40 cellular contexts compared by ENCODE assay signal in the genomic region with DNA sequence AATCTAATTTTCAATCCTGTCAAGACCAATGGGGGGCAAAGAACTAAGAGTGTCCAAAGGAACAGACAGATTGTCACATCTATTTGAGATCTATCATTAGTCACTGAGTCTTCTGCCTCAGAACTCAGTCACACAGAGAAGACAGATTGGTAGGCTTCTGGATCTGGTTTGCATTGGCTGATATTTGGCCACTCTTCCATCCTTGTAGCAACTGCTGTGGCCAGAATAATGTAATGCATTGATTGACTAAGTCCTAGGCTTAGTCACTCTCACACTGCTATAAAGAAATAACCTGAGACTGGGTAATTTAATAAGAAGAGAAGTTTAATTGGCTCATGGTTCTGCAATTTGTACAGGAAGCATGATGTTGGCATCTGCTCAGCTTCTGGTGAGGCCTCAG.
"Had no signal": no experiment of that assay in that cellular context is flagged by ENCODE, and none has a peak within 500 bp of the region (broad histone marks: within the 10 kb centered on the region; RNA-seq: fewer than 3 reads in every experiment).

No MANE protein-coding gene starts in this region.

- H3K27ac ChIP-seq: adrenal gland, body of pancreas, brain microvascular endothelial cell, cardiac muscle cell, VCaP had no signal

- H3K36me3 Mint-ChIP-seq: activated CD4-positive, alpha-beta memory T cell treated with anti-CD3 and anti-CD28 coated beads for 36 hours; activated naive CD8-positive, alpha-beta T cell treated with anti-CD3 and anti-CD28 coated beads for 36 hours had no signal

- H3K4me1 Mint-ChIP-seq: activated B cell treated with CpG ODN at 0.5 μM for 24 hours; activated CD4-positive, alpha-beta T cell treated with anti-CD3 and anti-CD28 coated beads, Interleukin-2, amount 10 ng/mL, durations not matched to agents 24 days and 14 days; activated naive CD8-positive, alpha-beta T cell treated with anti-CD3 and anti-CD28 coated beads for 36 hours; activated T-helper 17 cell treated with anti-CD3 and anti-CD28 coated beads, Interleukin-2, amount 50 U/mL, for 72 hours; central memory CD8-positive, alpha-beta T cell had no signal

- H3K9me3 Mint-ChIP-seq: activated CD4-positive, alpha-beta memory T cell treated with anti-CD3 and anti-CD28 coated beads for 36 hours; activated CD4-positive, alpha-beta T cell treated with anti-CD3 and anti-CD28 coated beads, Interleukin-2, amount 10 ng/mL, durations not matched to agents 24 days and 14 days; activated naive CD4-positive, alpha-beta T cell treated with anti-CD3 and anti-CD28 coated beads for 36 hours; activated T-cell treated with anti-CD3 and anti-CD28 coated beads, Interleukin-2, amount 50 U/mL, for 4 hours; activated T-helper 17 cell treated with anti-CD3 and anti-CD28 coated beads, Interleukin-2, amount 50 U/mL, for 72 hours; T-helper 1 cell treated with Interleukin-12 subunit alpha and Interleukin-12 subunit beta and Interleukin-4 antibody, amounts not matched to agents 30 μg/mL and 1 μg/mL, for 36 hours had no signal

- H3K27me3 ChIP-seq: body of pancreas, brain microvascular endothelial cell, cardiac muscle cell had no signal

- H3K27ac Mint-ChIP-seq: activated B cell treated with CpG ODN at 0.5 μM for 24 hours; activated CD4-positive, alpha-beta memory T cell treated with anti-CD3 and anti-CD28 coated beads for 36 hours; activated CD4-positive, alpha-beta T cell treated with anti-CD3 and anti-CD28 coated beads, Interleukin-2, amount 10 ng/mL, durations not matched to agents 24 days and 14 days; activated CD8-positive, alpha-beta T cell treated with anti-CD3 and anti-CD28 coated beads for 36 hours; activated naive CD4-positive, alpha-beta T cell treated with anti-CD3 and anti-CD28 coated beads for 36 hours; activated naive CD4-positive, alpha-beta T cell treated with anti-CD3 and anti-CD28 coated beads, Interleukin-2, amount 50 U/mL, for 72 hours; activated naive CD8-positive, alpha-beta T cell treated with anti-CD3 and anti-CD28 coated beads for 36 hours; activated T-cell treated with anti-CD3 and anti-CD28 coated beads, Interleukin-2, amount 50 U/mL, for 72 hours; activated T-helper 1 cell treated with anti-CD3 and anti-CD28 coated beads, Interleukin-12 subunit alpha, Interleukin-12 subunit beta, Interleukin-2, Interleukin-4 antibody, amounts not matched to agents 30 ng/mL and 10 ng/mL and 1 ng/mL, durations not matched to agents 14 hours and 24 hours and 36 hours; activated T-helper 17 cell treated with anti-CD3 and anti-CD28 coated beads, Interleukin-2, amount 50 U/mL, for 72 hours; T-helper 1 cell treated with Interleukin-12 subunit alpha and Interleukin-12 subunit beta and Interleukin-4 antibody, amounts not matched to agents 30 μg/mL and 1 μg/mL, for 36 hours; T-helper 2 cell treated with Interferon-gamma antibody and Interleukin-4, amounts not matched to agents 5 μg/mL and 100 μg/mL, for 36 hours had no signal

- H3K27me3 Mint-ChIP-seq: activated B cell treated with CpG ODN at 0.5 μM for 24 hours; activated CD4-positive, alpha-beta memory T cell treated with anti-CD3 and anti-CD28 coated beads for 36 hours; activated CD4-positive, alpha-beta T cell treated with anti-CD3 and anti-CD28 coated beads, Interleukin-2, amount 10 ng/mL, durations not matched to agents 24 days and 14 days; activated CD8-positive, alpha-beta T cell treated with anti-CD3 and anti-CD28 coated beads for 36 hours; activated naive CD8-positive, alpha-beta T cell treated with anti-CD3 and anti-CD28 coated beads for 36 hours; activated T-helper 17 cell treated with anti-CD3 and anti-CD28 coated beads, Interleukin-2, amount 50 U/mL, for 72 hours; central memory CD8-positive, alpha-beta T cell had no signal

- H3K4me3 Mint-ChIP-seq: activated B cell treated with CpG ODN at 0.5 μM for 24 hours; activated CD4-positive, alpha-beta memory T cell treated with anti-CD3 and anti-CD28 coated beads for 36 hours; activated CD4-positive, alpha-beta T cell treated with anti-CD3 and anti-CD28 coated beads, Interleukin-2, amount 10 ng/mL, durations not matched to agents 24 days and 14 days; activated CD8-positive, alpha-beta T cell treated with anti-CD3 and anti-CD28 coated beads for 36 hours; activated naive CD4-positive, alpha-beta T cell treated with anti-CD3 and anti-CD28 coated beads for 36 hours; activated naive CD8-positive, alpha-beta T cell treated with anti-CD3 and anti-CD28 coated beads for 36 hours; activated T-cell treated with anti-CD3 and anti-CD28 coated beads, Interleukin-2, amount 50 U/mL, for 4 hours; activated T-cell treated with anti-CD3 and anti-CD28 coated beads, Interleukin-2, amount 50 U/mL, for 72 hours; activated T-helper 1 cell treated with anti-CD3 and anti-CD28 coated beads, Interleukin-12 subunit alpha, Interleukin-12 subunit beta, Interleukin-2, Interleukin-4 antibody, amounts not matched to agents 30 ng/mL and 10 ng/mL and 1 ng/mL, durations not matched to agents 14 hours and 24 hours and 36 hours; activated T-helper 17 cell treated with anti-CD3 and anti-CD28 coated beads, Interleukin-2, amount 50 U/mL, for 72 hours; central memory CD8-positive, alpha-beta T cell; T-helper 1 cell treated with Interleukin-12 subunit alpha and Interleukin-12 subunit beta and Interleukin-4 antibody, amounts not matched to agents 30 μg/mL and 1 μg/mL, for 36 hours; T-helper 2 cell treated with Interferon-gamma antibody and Interleukin-4, amounts not matched to agents 5 μg/mL and 100 μg/mL, for 36 hours had no signal

- H3K9me3 ChIP-seq: adrenal gland, body of pancreas had no signal

- FAIRE-seq: astrocyte, bronchial epithelial cell, TTC549 had no signal

- H3K4me1 ChIP-seq: adrenal gland had no signal

- H3K36me3 ChIP-seq: adrenal gland, brain microvascular endothelial cell, cardiac muscle cell had no signal

- DNase-seq: activated B cell treated with CpG ODN at 0.5 μM for 24 hours; activated CD4-positive, alpha-beta memory T cell treated with anti-CD3 and anti-CD28 coated beads for 36 hours; activated CD4-positive, alpha-beta T cell treated with anti-CD3 and anti-CD28 coated beads for 4 hours; activated CD4-positive, alpha-beta T cell treated with anti-CD3 and anti-CD28 coated beads, Interleukin-2, amount 10 ng/mL, durations not matched to agents 24 days and 14 days; activated CD4-positive, alpha-beta T cell treated with anti-CD3 and anti-CD28 coated beads, Interleukin-2, amount 50 U/mL, for 1 hour; activated CD4-positive, alpha-beta T cell treated with anti-CD3 and anti-CD28 coated beads, Interleukin-2, amount 50 U/mL, for 4 hours; activated CD4-positive, CD25-positive, alpha-beta regulatory T cell treated with anti-CD3 and anti-CD28 coated beads, Interleukin-2, amount 50 U/mL, for 72 hours; activated CD8-positive, alpha-beta memory T cell treated with anti-CD3 and anti-CD28 coated beads, Interleukin-2, amount 50 U/mL, for 4 hours; activated CD8-positive, alpha-beta T cell treated with anti-CD3 and anti-CD28 coated beads for 36 hours; activated effector memory CD4-positive, alpha-beta T cell treated with anti-CD3 and anti-CD28 coated beads, Interleukin-2, amount 50 U/mL, for 16 hours; activated gamma-delta T cell treated with Interleukin-2 at 50 U/mL for 16 hours; activated naive CD4-positive, alpha-beta T cell; activated naive CD4-positive, alpha-beta T cell treated with anti-CD3 and anti-CD28 coated beads for 36 hours; activated naive CD4-positive, alpha-beta T cell treated with anti-CD3 and anti-CD28 coated beads, Interleukin-2, amount 50 U/mL, for 16 hours; activated naive CD8-positive, alpha-beta T cell treated with anti-CD3 and anti-CD28 coated beads for 36 hours; activated T-cell treated with anti-CD3 and anti-CD28 coated beads for 4 hours; activated T-cell treated with anti-CD3 and anti-CD28 coated beads, Interleukin-2, amount 50 U/mL, for 1 hour; activated T-cell treated with anti-CD3 and anti-CD28 coated beads, Interleukin-2, amount 50 U/mL, for 4 hours; activated T-cell treated with anti-CD3 and anti-CD28 coated beads, Interleukin-2, amount 50 U/mL, for 72 hours; adrenal gland; amniotic stem cell; aorta; body of pancreas; brain microvascular endothelial cell; caudate nucleus; cerebellar nuclear complex; T-helper 1 cell; T-helper 2 cell; T-helper 9 cell had no signal

- H3K4me3 ChIP-seq: adrenal gland, body of pancreas, cardiac muscle cell had no signal
